8 cellular contexts compared by ENCODE assay signal in the genomic region with DNA sequence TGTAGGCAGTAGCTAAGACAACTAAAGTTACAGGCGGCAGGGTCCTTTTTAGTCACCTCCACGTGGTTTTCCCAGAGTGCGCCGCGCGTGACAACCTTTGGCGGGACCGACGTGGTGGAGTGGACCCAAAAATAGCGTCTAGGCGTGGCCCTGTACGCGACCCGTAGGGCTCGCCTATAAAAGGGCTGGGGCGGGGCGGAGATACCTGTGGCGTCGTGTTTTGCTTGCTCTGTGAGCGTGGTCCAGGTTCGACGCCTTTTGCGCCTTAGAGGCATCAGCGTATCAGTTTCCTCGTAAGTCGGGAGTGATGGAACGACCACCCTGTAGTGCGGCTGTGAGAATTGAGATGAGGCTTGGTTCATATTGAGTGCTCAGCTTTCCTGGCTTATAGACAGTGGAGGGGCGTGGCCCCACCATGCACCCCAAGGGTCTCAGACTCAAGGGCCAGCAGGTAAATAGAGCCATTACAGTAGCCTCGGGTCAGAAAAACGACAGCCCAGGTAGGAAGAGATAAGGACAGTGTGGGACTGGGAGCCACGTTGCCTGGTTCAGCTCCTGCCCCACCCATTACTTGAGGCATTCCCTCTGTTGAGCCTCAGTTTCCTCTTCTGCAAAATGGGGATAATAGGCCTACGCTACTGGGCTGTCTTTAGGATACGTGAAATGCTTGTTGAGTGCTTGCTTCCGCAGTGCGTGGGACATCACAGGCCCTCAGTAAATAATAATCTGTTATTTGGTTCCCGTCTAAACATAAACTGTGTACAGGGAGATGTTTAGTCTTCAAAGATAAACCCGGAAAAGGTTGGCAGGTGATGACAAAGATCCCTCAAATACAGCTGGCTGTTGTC. TPM values are rescaled to one million over a fixed set of nuclear protein-coding genes. Genes with fewer than 3 reads are reported as not detected.
DNase-seq lines count a peak whose midpoint lies in the region; ATAC-seq and TF ChIP-seq lines count a peak whose summit lies in the region.

No MANE protein-coding gene starts in this region.

- H3K4me2 ChIP-seq in fibroblast of lung (ENCODE audit: extremely low read depth, insufficient read depth, low read length) = peak overlapping the region; percentile 84

- H3K9me3 ChIP-seq in fibroblast of lung (ENCODE audit: control insufficient read depth, insufficient read depth, low read depth, low read length) (no peaks in the 10 kb centered on the region), neuron (ENCODE audit: low read length) (no peaks in the 10 kb centered on the region)

- peak; percentile 87 for DNase-seq in GF-D8 (lab: John Stamatoyannopoulos, UW)
- DNase-seq in NOMO-1 treated with dmso at 0.1 percent for 144 hours (lab: John Stamatoyannopoulos, UW; ENCODE audit: unreplicated experiment) = peak; percentile 85
- DNase-seq in activated CD8-positive, alpha-beta memory T cell treated with anti-CD3 and anti-CD28 coated beads, Interleukin-2, amount 50 U/mL, for 48 hours = peak; percentile 90
- peak; percentile 77 to 93 for DNase-seq in fibroblast of lung (ENCODE audit: low read depth in 2 of 2)
- DNase-seq in DMS114 treated with DMSO at 0.1 percent for 48 hours (lab: John Stamatoyannopoulos, UW; ENCODE audit: unreplicated experiment) = no peak

- TF ChIP-seq CTCF in fibroblast of lung (conservative IDR thresholded peaks at IDR 0.05 in 1 of 2, IDR thresholded peaks at IDR 0.05 in 1 of 2; ENCODE audit: low read depth in 1 of 2, low read length in 2 of 2) = no peak

- H3K36me3 ChIP-seq in fibroblast of lung (ENCODE audit: control insufficient read depth, insufficient read depth, low read length) (peaks cover 9% of the 10 kb centered on the region), neuron (ENCODE audit: insufficient read depth, low read length) (peaks cover 20% of the 10 kb centered on the region)

- H3K4me1 ChIP-seq in fibroblast of lung (ENCODE audit: control insufficient read depth, extremely low read depth, insufficient read depth, low read length) (peaks cover 8% of the 10 kb centered on the region), neuron (ENCODE audit: insufficient read depth, low read length) (peaks cover 8% of the 10 kb centered on the region)

- H3K27me3 ChIP-seq in fibroblast of lung (ENCODE audit: control insufficient read depth, insufficient read depth, low read length) (no peaks in the 10 kb centered on the region), neuron (ENCODE audit: insufficient read depth, low read length) (no peaks in the 10 kb centered on the region)

- peak overlapping the region; percentile 93 for H3K9ac ChIP-seq in fibroblast of lung (ENCODE audit: insufficient read depth, low read length)

- no peaks in the 10 kb centered on the region for H3K79me2 ChIP-seq in fibroblast of lung (ENCODE audit: control insufficient read depth, insufficient read depth, low read length)

- no peaks in the 10 kb centered on the region for H4K20me1 ChIP-seq in fibroblast of lung (ENCODE audit: control insufficient read depth, extremely low read depth, insufficient read depth, low read length)

- H3K4me3 ChIP-seq in fibroblast of lung (replicated peaks in 1 of 4; ENCODE audit: control extremely low read depth in 1 of 4, insufficient read depth in 1 of 4, low read depth in 3 of 4, low read length in 4 of 4) = peak overlapping the region; percentile 64 to 85 (median 74)
- peak overlapping the region; percentile 59 for H3K4me3 ChIP-seq in neuron (ENCODE audit: low read length)

- H2AFZ ChIP-seq in fibroblast of lung (ENCODE audit: low read length) (peak overlapping the region; percentile 85), neuron (ENCODE audit: low read depth, low read length) (peak overlapping the region; percentile 63)

- H3K27ac ChIP-seq in fibroblast of lung (ENCODE audit: insufficient read depth, low read length) (peak overlapping the region; percentile 97), temporal lobe (ENCODE audit: low read depth, low read length) (peak overlapping the region; percentile 98)

- ATAC-seq in HG03103 (IDR thresholded peaks at IDR 0.05; ENCODE audit: low read depth, unreplicated experiment) = peak; percentile 19

RNA-seq across cellular contexts. Expression of a gene that starts 0.7 kb away (rescaled TPM):
- 37.5 and 40.1 TPM in 2 replicates for total RNA-seq in fibroblast of lung
- polyA plus RNA-seq in fibroblast of lung = 42.1 and 42.3 TPM in 2 replicates
- polyA plus RNA-seq in fibroblast of lung (2012) = 31.1 and 38.6 TPM in 2 replicates
- polyA minus RNA-seq in fibroblast of lung (ENCODE audit: low replicate concordance) = 17.8 and 21.5 TPM in 2 replicates
- total RNA-seq in temporal lobe = 8.1 TPM

RNA-seq across cellular contexts. Expression of a gene that starts 11.5 kb away (rescaled TPM):
- total RNA-seq in fibroblast of lung = 1.0 and 1.3 TPM in 2 replicates
- 0.08 TPM in 1 of 2 replicates, not detected in the other for polyA plus RNA-seq in fibroblast of lung
- polyA plus RNA-seq in fibroblast of lung (2012) = 0.09 and 0.10 TPM in 2 replicates
- polyA minus RNA-seq in fibroblast of lung (ENCODE audit: low replicate concordance) = not detected in 2 replicates
- total RNA-seq in temporal lobe = not detected

RNA-seq across cellular contexts. Expression of a gene that starts 34.7 kb away (rescaled TPM):
- 17.2 and 24.8 TPM in 2 replicates for total RNA-seq in fibroblast of lung
- 41.9 and 60.0 TPM in 2 replicates for polyA plus RNA-seq in fibroblast of lung
- polyA plus RNA-seq in fibroblast of lung (2012) = 58.7 and 79.7 TPM in 2 replicates
- polyA minus RNA-seq in fibroblast of lung (ENCODE audit: low replicate concordance) = 140 and 163 TPM in 2 replicates
- 17.9 TPM for total RNA-seq in temporal lobe
